21 cellular contexts compared by ENCODE assay signal in the genomic region with DNA sequence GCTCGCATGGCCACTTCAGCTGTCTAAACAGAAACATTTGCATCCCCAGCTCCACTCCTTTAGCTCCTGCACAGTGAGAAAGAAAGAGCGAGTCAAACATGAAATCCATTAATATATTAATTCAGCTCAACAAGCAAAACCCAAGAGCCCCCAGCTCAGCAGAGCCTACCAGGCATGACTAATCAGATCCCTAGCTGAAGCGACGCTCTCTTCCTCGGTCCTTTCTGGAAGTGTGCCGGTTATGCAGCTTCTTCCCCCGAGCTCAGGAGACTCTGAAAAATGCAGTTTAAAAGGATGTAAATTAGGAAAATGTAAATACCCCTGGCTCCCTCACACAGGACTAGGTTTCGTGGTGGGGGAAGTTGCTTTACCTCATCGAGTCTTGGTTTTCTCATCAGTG.
"Had no signal": no experiment of that assay in that cellular context is flagged by ENCODE, and none has a peak within 500 bp of the region (broad histone marks: within the 10 kb centered on the region; RNA-seq: fewer than 3 reads in every experiment).

No MANE protein-coding gene starts in this region.

- H3K27ac ChIP-seq: breast epithelium, colonic mucosa, gastroesophageal sphincter, lower lobe of right lung, right lobe of liver, thoracic aorta, upper lobe of left lung had no signal

- FAIRE-seq: astrocyte, kidney, small intestine, TTC549 had no signal

- DNase-seq: activated CD8-positive, alpha-beta memory T cell treated with anti-CD3 and anti-CD28 coated beads, Interleukin-2, amount 50 U/mL, for 4 hours; activated naive CD4-positive, alpha-beta T cell treated with Interleukin-2 at 50 U/mL for 16 hours; activated naive CD8-positive, alpha-beta T cell treated with anti-CD3 and anti-CD28 coated beads for 36 hours; activated T-cell treated with anti-CD3 and anti-CD28 coated beads, Interleukin-2, amount 50 U/mL, for 24 hours; colonic mucosa; dorsolateral prefrontal cortex; effector memory CD8-positive, alpha-beta T cell; kidney; lower lobe of right lung; mucosa of descending colon; right lobe of liver; small intestine; stimulated activated naive CD4-positive, alpha-beta T cell; T-cell; upper lobe of left lung had no signal

- H3K4me3 Mint-ChIP-seq: activated naive CD8-positive, alpha-beta T cell treated with anti-CD3 and anti-CD28 coated beads for 36 hours; activated T-cell treated with anti-CD3 and anti-CD28 coated beads, Interleukin-2, amount 50 U/mL, for 24 hours; activated T-helper 17 cell treated with anti-CD3 and anti-CD28 coated beads, Interleukin-2, amount 50 U/mL, for 72 hours; effector memory CD8-positive, alpha-beta T cell; T-cell had no signal

- H3K27me3 Mint-ChIP-seq: activated naive CD8-positive, alpha-beta T cell treated with anti-CD3 and anti-CD28 coated beads for 36 hours; activated T-cell treated with anti-CD3 and anti-CD28 coated beads, Interleukin-2, amount 50 U/mL, for 24 hours; activated T-helper 17 cell treated with anti-CD3 and anti-CD28 coated beads, Interleukin-2, amount 50 U/mL, for 72 hours; T-cell had no signal

- H3K4me1 ChIP-seq: breast epithelium, colonic mucosa, gastroesophageal sphincter, lower lobe of right lung, right lobe of liver, upper lobe of left lung had no signal

- H3K27me3 ChIP-seq: breast epithelium, colonic mucosa, gastroesophageal sphincter, right lobe of liver, upper lobe of left lung had no signal

- H3K36me3 ChIP-seq: breast epithelium, colonic mucosa, gastroesophageal sphincter, lower lobe of right lung, right lobe of liver, thoracic aorta, upper lobe of left lung had no signal

- H3K27ac Mint-ChIP-seq: activated naive CD8-positive, alpha-beta T cell treated with anti-CD3 and anti-CD28 coated beads for 36 hours; activated T-cell treated with anti-CD3 and anti-CD28 coated beads, Interleukin-2, amount 50 U/mL, for 24 hours; activated T-helper 17 cell treated with anti-CD3 and anti-CD28 coated beads, Interleukin-2, amount 50 U/mL, for 72 hours; effector memory CD8-positive, alpha-beta T cell; T-cell had no signal

- H3K4me3 ChIP-seq: breast epithelium, colonic mucosa, gastroesophageal sphincter, lower lobe of right lung, mucosa of descending colon, right lobe of liver, thoracic aorta, upper lobe of left lung had no signal

- ATAC-seq: activated T-helper 17 cell treated with anti-CD3 and anti-CD28 coated beads, Interleukin-2, amount 50 U/mL, for 72 hours; effector memory CD8-positive, alpha-beta T cell; gastroesophageal sphincter; lower lobe of right lung; mucosa of descending colon; right lobe of liver; T-cell had no signal

- H3K36me3 Mint-ChIP-seq: activated naive CD8-positive, alpha-beta T cell treated with anti-CD3 and anti-CD28 coated beads for 36 hours; T-cell had no signal

- H3K9me3 ChIP-seq: breast epithelium, colonic mucosa, gastroesophageal sphincter, lower lobe of right lung, mucosa of descending colon, right lobe of liver, thoracic aorta, upper lobe of left lung had no signal

- H3K4me1 Mint-ChIP-seq: activated naive CD8-positive, alpha-beta T cell treated with anti-CD3 and anti-CD28 coated beads for 36 hours; activated T-helper 17 cell treated with anti-CD3 and anti-CD28 coated beads, Interleukin-2, amount 50 U/mL, for 72 hours; T-cell had no signal

- H3K9me3 Mint-ChIP-seq: activated naive CD8-positive, alpha-beta T cell treated with anti-CD3 and anti-CD28 coated beads for 36 hours; activated T-cell treated with anti-CD3 and anti-CD28 coated beads, Interleukin-2, amount 50 U/mL, for 24 hours; activated T-helper 17 cell treated with anti-CD3 and anti-CD28 coated beads, Interleukin-2, amount 50 U/mL, for 72 hours; effector memory CD8-positive, alpha-beta T cell; T-cell had no signal
